In genomic region chr2:234437642-234438321, GRCh38 we compare ENCODE assay signal across 11 cellular contexts. TPM values are rescaled to one million over a fixed set of nuclear protein-coding genes. Genes with fewer than 3 reads are reported as not detected.
DNase-seq lines count a peak whose midpoint lies in the region; ATAC-seq lines count a peak whose summit lies in the region.
"Had no signal": no experiment of that assay in that cellular context is flagged by ENCODE, and none has a peak within 500 bp of the region (broad histone marks: within the 10 kb centered on the region; RNA-seq: fewer than 3 reads in every experiment).

No MANE protein-coding gene starts in this region.

- DNase-seq in DMS153 (lab: John Stamatoyannopoulos, UW) (peak; percentile 87), NCI-H2029 treated with DMSO at 0.1 percent for 48 hours (lab: John Stamatoyannopoulos, UW) (peak; percentile 80), myocyte (ENCODE audit: low read depth) (peak; percentile 78), Kasumi-1 (lab: John Stamatoyannopoulos, UW) (no peak)
- DNase-seq: activated T-cell treated with anti-CD3 and anti-CD28 coated beads, Interleukin-2, amount 50 U/mL, for 24 hours; esophagus squamous epithelium; stimulated activated CD4-positive, alpha-beta T cell treated with anti-CD3 and anti-CD28 coated beads, Interleukin-12 subunit alpha, Interleukin-12 subunit beta, amount 100 ng/mL, for 4 hours had no signal

- H3K27ac ChIP-seq in angular gyrus (ENCODE audit: low read depth, low read length) = peak overlapping the region; percentile 37
- H3K27ac ChIP-seq: esophagus squamous epithelium had no signal

- ATAC-seq in GM19324 (IDR thresholded peaks at IDR 0.05; ENCODE audit: low FRiP score, unreplicated experiment) (no peak), GM19452 (IDR thresholded peaks at IDR 0.05; ENCODE audit: unreplicated experiment) (no peak), GM21723 (IDR thresholded peaks at IDR 0.05; ENCODE audit: unreplicated experiment) (no peak)

RNA-seq across cellular contexts. Expression of gene ARL4C, which starts 59.1 kb away (rescaled TPM):
- total RNA-seq in myocyte = 27.7 and 32.9 TPM in 2 replicates
- polyA plus RNA-seq in myocyte (2012) = 59.0 TPM

Comparison
In these comparisons a context has a peak if more than half of its experiments do, and no peak if none do; other contexts are left out.
1. DNase-seq: peak in DMS153 (single experiment), NCI-H2029 treated with DMSO at 0.1 percent for 48 hours (single experiment) and myocyte (single experiment); none in Kasumi-1 (0 of 2).